Comparison of ENCODE assay signal across 9 cellular contexts in the genomic region with DNA sequence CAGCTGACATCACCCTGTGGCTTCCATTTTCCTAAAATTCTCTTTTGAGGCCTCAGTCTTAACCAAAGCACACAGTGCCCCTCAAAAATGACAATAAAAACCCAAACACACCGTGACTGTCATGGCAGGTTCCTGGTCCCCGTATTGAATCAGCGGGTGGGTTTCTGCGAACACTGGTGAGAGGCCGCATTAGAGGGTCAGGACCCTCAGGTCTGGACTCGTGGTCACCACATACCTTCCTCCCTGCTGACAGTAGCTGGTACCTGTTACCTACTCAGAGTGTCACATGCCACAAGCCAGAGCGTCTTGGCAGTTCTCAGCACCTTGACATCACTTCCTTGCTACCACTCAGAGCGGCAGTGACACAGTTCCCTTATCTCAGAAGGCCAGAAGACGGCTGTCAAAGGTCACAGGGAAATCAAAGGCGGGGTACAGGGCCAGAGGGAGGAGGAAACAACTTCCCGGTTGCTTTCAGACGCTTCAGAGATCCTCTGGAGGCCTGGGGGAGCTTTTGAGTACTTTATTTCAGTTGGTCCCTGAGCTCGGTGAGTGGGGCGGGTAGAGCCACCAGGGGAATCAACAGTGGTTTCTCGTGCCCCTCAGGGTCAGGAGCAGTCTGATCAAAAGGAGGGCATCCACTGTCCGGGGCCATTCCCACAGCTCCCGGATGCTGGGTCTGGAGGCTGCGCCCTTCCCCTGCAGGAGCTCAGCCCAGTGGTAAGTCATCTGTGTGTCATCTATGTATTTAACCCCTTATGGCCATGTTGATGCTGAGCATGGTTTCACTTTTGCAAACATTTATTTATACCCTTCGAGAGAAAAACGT. TPM values are rescaled to one million over a fixed set of nuclear protein-coding genes. Genes with fewer than 3 reads are reported as not detected.
DNase-seq lines count a peak whose midpoint lies in the region; ATAC-seq lines count a peak whose summit lies in the region.
"Had no signal": no experiment of that assay in that cellular context is flagged by ENCODE, and none has a peak within 500 bp of the region (broad histone marks: within the 10 kb centered on the region; RNA-seq: fewer than 3 reads in every experiment).

A gene (minus strand): TSS at position 281 of the 826 bp plus-strand sequence.
A gene with protein sequence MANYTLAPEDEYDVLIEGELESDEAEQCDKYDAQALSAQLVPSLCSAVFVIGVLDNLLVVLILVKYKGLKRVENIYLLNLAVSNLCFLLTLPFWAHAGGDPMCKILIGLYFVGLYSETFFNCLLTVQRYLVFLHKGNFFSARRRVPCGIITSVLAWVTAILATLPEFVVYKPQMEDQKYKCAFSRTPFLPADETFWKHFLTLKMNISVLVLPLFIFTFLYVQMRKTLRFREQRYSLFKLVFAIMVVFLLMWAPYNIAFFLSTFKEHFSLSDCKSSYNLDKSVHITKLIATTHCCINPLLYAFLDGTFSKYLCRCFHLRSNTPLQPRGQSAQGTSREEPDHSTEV (plus strand): TSS at position 474 of the 826 bp plus-strand sequence. CDS start 821 bp downstream, outside the sequence.

- DNase-seq in GOT3 (lab: John Stamatoyannopoulos, UW) (peak; percentile 4), T-helper 17 cell (no peak), caudate nucleus (lab: John Stamatoyannopoulos, UW) (peak in 7 of 61 donors; percentile 7 to 24 (median 16)), medulla oblongata (ENCODE audit: extremely low spot score) (peak; percentile 80), NCI-H774 (lab: John Stamatoyannopoulos, UW) (no peak), NCI-H1417 treated with DMSO at 0.1 percent for 48 hours (lab: John Stamatoyannopoulos, UW) (no peak)
- DNase-seq in stimulated activated CD8-positive, alpha-beta memory T cell treated with anti-CD3 and anti-CD28 coated beads, Interleukin-4, amount 100 ng/mL, for 48 hours: peak; percentile 54

- H3K27ac ChIP-seq in caudate nucleus (ENCODE audit: low read depth, low read length): peak within 1 kb of the TSS; percentile 76
- H3K27ac ChIP-seq: SK-N-MC had no signal

- H3K27ac Mint-ChIP-seq in T-helper 17 cell: peak within 1 kb of the TSS; percentile 72

- H3K36me3 Mint-ChIP-seq in T-helper 17 cell (ENCODE audit: low read depth): no peaks in the 10 kb centered on the region

- peaks cover 26% of the 10 kb centered on the region for H3K27me3 Mint-ChIP-seq in T-helper 17 cell

- peaks cover 6% of the 10 kb centered on the region for H3K4me1 Mint-ChIP-seq in T-helper 17 cell

- H3K4me3 Mint-ChIP-seq in T-helper 17 cell: peak within 1 kb of the TSS; percentile 69

- no peaks in the 10 kb centered on the region for H3K9me3 ChIP-seq in T-helper 17 cell (ENCODE audit: control insufficient read depth, low read length, poor library complexity, severe bottlenecking)

- ATAC-seq in T-helper 17 cell: peak; percentile 78
- no peak for ATAC-seq in HG03565 (IDR thresholded peaks at IDR 0.05; ENCODE audit: unreplicated experiment)

RNA-seq across cellular contexts. Expression of the second gene that starts in this region (rescaled TPM):
- 1 to 10 TPM; 1.9 to 2.4 TPM for total RNA-seq in T-helper 17 cell

Comparison
In these comparisons a context has a peak if more than half of its experiments do, and no peak if none do; other contexts are left out.
1. DNase-seq: peak in GOT3 (single experiment), medulla oblongata (single experiment) and stimulated activated CD8-positive, alpha-beta memory T cell treated with anti-CD3 and anti-CD28 coated beads, Interleukin-4, amount 100 ng/mL, for 48 hours (single experiment); none in T-helper 17 cell (0 of 3), NCI-H774 (single experiment) and NCI-H1417 treated with DMSO at 0.1 percent for 48 hours (single experiment).